In the genomic region with DNA sequence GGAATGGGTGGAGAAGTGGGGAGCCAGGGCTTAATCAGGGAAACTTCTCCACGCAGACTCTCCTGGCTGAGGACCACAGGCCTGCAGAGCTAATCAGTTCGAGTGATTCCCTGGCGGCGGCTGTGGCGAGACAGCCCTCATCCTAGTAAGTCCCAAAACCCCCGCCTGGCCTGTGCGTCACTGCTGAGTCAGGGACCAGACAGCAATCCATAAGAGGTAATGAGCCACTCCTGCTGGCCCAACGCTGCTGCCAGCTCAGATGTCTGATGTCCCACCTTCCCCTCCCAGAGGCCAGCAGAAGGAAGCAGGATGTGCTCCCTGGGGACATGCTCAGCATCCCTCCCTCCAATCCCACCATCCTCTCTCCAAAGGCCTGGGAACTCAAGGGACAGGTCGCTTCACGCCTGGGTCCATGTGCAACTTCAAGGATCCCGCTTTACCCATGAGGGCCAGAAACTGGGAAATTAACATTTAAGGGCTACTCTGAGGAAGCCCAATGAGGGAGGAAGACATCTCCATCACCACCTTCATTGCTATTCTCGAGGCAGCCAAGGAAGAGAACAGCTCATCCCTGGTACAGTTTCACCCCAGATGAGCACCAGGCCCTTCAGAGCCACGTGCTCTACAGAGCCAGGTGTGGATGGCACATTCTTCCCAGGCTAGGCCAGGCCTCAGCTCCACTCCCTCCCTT, we compare ENCODE assay signal across 11 cellular contexts. TPM values are rescaled to one million over a fixed set of nuclear protein-coding genes. Genes with fewer than 3 reads are reported as not detected.
DNase-seq lines count a peak whose midpoint lies in the region; ATAC-seq and TF ChIP-seq lines count a peak whose summit lies in the region.
"Had no signal": no experiment of that assay in that cellular context is flagged by ENCODE, and none has a peak within 500 bp of the region (broad histone marks: within the 10 kb centered on the region; RNA-seq: fewer than 3 reads in every experiment).

No MANE protein-coding gene starts in this region.

- H4K20me1 ChIP-seq in GM23248 (ENCODE audit: insufficient read depth) (no peaks in the 10 kb centered on the region), fibroblast of lung (ENCODE audit: control insufficient read depth, extremely low read depth, insufficient read depth, low read length) (no peaks in the 10 kb centered on the region), smooth muscle cell (ENCODE audit: low read depth) (peaks cover 71% of the 10 kb centered on the region)

- H3K27me3 Mint-ChIP-seq in stimulated activated naive CD8-positive, alpha-beta T cell treated with anti-CD3 and anti-CD28 coated beads, Interleukin-15, amount 100 ng/mL, for 72 hours = no peaks in the 10 kb centered on the region

- H3K4me3 ChIP-seq in GM23248 (0 out of 2 replicates have a peak overlapping the region, but pooled peaks have one; percentile 16), fibroblast of lung (replicated peaks in 1 of 4; ENCODE audit: control extremely low read depth in 1 of 4, insufficient read depth in 1 of 4, low read depth in 3 of 4, low read length in 4 of 4) (no peak overlapping the region), smooth muscle cell (no peak overlapping the region), esophagus muscularis mucosa (no peak overlapping the region)

- H3K27ac Mint-ChIP-seq in stimulated activated naive CD8-positive, alpha-beta T cell treated with anti-CD3 and anti-CD28 coated beads, Interleukin-15, amount 100 ng/mL, for 72 hours = no peak overlapping the region
- H3K27ac Mint-ChIP-seq: T-helper 1 cell treated with Interleukin-12 subunit alpha and Interleukin-12 subunit beta and Interleukin-4 antibody, amounts not matched to agents 30 μg/mL and 1 μg/mL, for 36 hours had no signal

- H3K9me2 ChIP-seq in GM23248 (ENCODE audit: insufficient read depth) = no peaks in the 10 kb centered on the region

- 23 to 30% methylated on average over 13 of the region's 13 CpGs for WGBS in GM23248 (ENCODE audit: low coverage in 1 of 2, low lambda C conversion rate in 2 of 2, missing lambda C conversion rate in 2 of 2), 2 experiments
- WGBS in smooth muscle cell (ENCODE audit: low lambda C conversion rate) = 52% methylated on average over 13 of the region's 13 CpGs
- WGBS in esophagus muscularis mucosa = 88% methylated on average over 12 of the region's 13 CpGs

- H3K27me3 ChIP-seq in GM23248 (replicated peaks; ENCODE audit: insufficient read depth) = no peaks in the 10 kb centered on the region
- no peaks in the 10 kb centered on the region for H3K27me3 ChIP-seq in fibroblast of lung (ENCODE audit: control insufficient read depth, insufficient read depth, low read length)
- no peaks in the 10 kb centered on the region for H3K27me3 ChIP-seq in smooth muscle cell (ENCODE audit: low read depth)
- no peaks in the 10 kb centered on the region for H3K27me3 ChIP-seq in esophagus muscularis mucosa

- no peaks in the 10 kb centered on the region for H3K9me3 Mint-ChIP-seq in stimulated activated naive CD8-positive, alpha-beta T cell treated with anti-CD3 and anti-CD28 coated beads, Interleukin-15, amount 100 ng/mL, for 72 hours
- H3K9me3 Mint-ChIP-seq: T-helper 1 cell treated with Interleukin-12 subunit alpha and Interleukin-12 subunit beta and Interleukin-4 antibody, amounts not matched to agents 30 μg/mL and 1 μg/mL, for 36 hours had no signal

- no peak for TF ChIP-seq EP300 in esophagus muscularis mucosa (IDR thresholded peaks at IDR 0.05)

- no peak overlapping the region for H2AFZ ChIP-seq in GM23248
- H2AFZ ChIP-seq in fibroblast of lung (ENCODE audit: low read length) = no peak overlapping the region
- H2AFZ ChIP-seq in smooth muscle cell (ENCODE audit: low read depth) = no peak overlapping the region

- H3K36me3 ChIP-seq in GM23248 (ENCODE audit: low read depth) (peaks cover 44% of the 10 kb centered on the region; the same call in 1 of the 2 replicates), fibroblast of lung (ENCODE audit: control insufficient read depth, insufficient read depth, low read length) (peaks cover 43% of the 10 kb centered on the region), smooth muscle cell (ENCODE audit: low read depth) (no peaks in the 10 kb centered on the region), esophagus muscularis mucosa (peaks cover 49 to 85% (median 78%) of the 10 kb centered on the region in 4 donors)

- peaks cover 65% of the 10 kb centered on the region for H3K4me1 ChIP-seq in GM23248 (ENCODE audit: insufficient read depth)
- H3K4me1 ChIP-seq in fibroblast of lung (ENCODE audit: control insufficient read depth, extremely low read depth, insufficient read depth, low read length) = peaks cover 56% of the 10 kb centered on the region
- peaks cover 24% of the 10 kb centered on the region for H3K4me1 ChIP-seq in smooth muscle cell (ENCODE audit: low read depth)
- H3K4me1 ChIP-seq in esophagus muscularis mucosa = peaks cover 0 to 19% (median 9%) of the 10 kb centered on the region in 4 donors

- H3K9ac ChIP-seq in GM23248 (peak overlapping the region; percentile 59), fibroblast of lung (ENCODE audit: insufficient read depth, low read length) (no peak overlapping the region), smooth muscle cell (ENCODE audit: low read depth) (peak overlapping the region; percentile 70)

- intact Hi-C loops in esophagus muscularis mucosa (cut with DNase I) = no loop called here

- H3K4me1 Mint-ChIP-seq in stimulated activated naive CD8-positive, alpha-beta T cell treated with anti-CD3 and anti-CD28 coated beads, Interleukin-15, amount 100 ng/mL, for 72 hours = peaks cover 31% of the 10 kb centered on the region

- H3K79me2 ChIP-seq in GM23248 (ENCODE audit: insufficient read depth) (peaks cover 86% of the 10 kb centered on the region), fibroblast of lung (ENCODE audit: control insufficient read depth, insufficient read depth, low read length) (peaks cover 53% of the 10 kb centered on the region), smooth muscle cell (ENCODE audit: low read depth) (peaks cover 62% of the 10 kb centered on the region)

- peak; percentile 76 for ATAC-seq in SK-N-SH treated with all-trans-retinoic acid at 6 μM for 48 hours
- no peak for ATAC-seq in stimulated activated naive CD8-positive, alpha-beta T cell treated with anti-CD3 and anti-CD28 coated beads, Interleukin-15, amount 100 ng/mL, for 72 hours

- no peaks in the 10 kb centered on the region for H3K9me3 ChIP-seq in GM23248 (ENCODE audit: low read depth)
- no peaks in the 10 kb centered on the region for H3K9me3 ChIP-seq in fibroblast of lung (ENCODE audit: control insufficient read depth, insufficient read depth, low read depth, low read length)
- no peaks in the 10 kb centered on the region for H3K9me3 ChIP-seq in smooth muscle cell (replicated peaks; ENCODE audit: low read depth)
- H3K9me3 ChIP-seq in esophagus muscularis mucosa = no peaks in the 10 kb centered on the region

- H3K4me2 ChIP-seq in GM23248 (ENCODE audit: unreplicated experiment) (peak overlapping the region; percentile 11), fibroblast of lung (ENCODE audit: extremely low read depth, insufficient read depth, low read length) (no peak overlapping the region), smooth muscle cell (no peak overlapping the region)

- no peak for TF ChIP-seq POLR2A in esophagus muscularis mucosa (IDR thresholded peaks at IDR 0.05; ENCODE audit: low read depth)

- peaks cover 64% of the 10 kb centered on the region for H3F3A ChIP-seq in GM23248 (ENCODE audit: insufficient read depth)
- H3F3A ChIP-seq in smooth muscle cell (ENCODE audit: low read depth) = peaks cover 24% of the 10 kb centered on the region

- TF ChIP-seq CTCF in fibroblast of lung (conservative IDR thresholded peaks at IDR 0.05 in 1 of 2, IDR thresholded peaks at IDR 0.05 in 1 of 2; ENCODE audit: low read depth in 1 of 2, low read length in 2 of 2) (no peak), smooth muscle cell (IDR thresholded peaks at IDR 0.05; ENCODE audit: borderline replicate concordance, insufficient read depth, poor library complexity, severe bottlenecking) (no peak), esophagus muscularis mucosa (IDR thresholded peaks at IDR 0.05) (no peak)

- H3K27ac ChIP-seq in GM23248 (peak overlapping the region; percentile 88), fibroblast of lung (ENCODE audit: insufficient read depth, low read length) (peak overlapping the region; percentile 60), smooth muscle cell (ENCODE audit: low read depth) (peak overlapping the region; percentile 97), esophagus muscularis mucosa (replicated peaks in 1 of 4) (no peak overlapping the region)

- in situ Hi-C loops in GM23248 (cut with MboI) = no loop called here

- DNase-seq in GM23248 (peak; percentile 99), fibroblast of lung (ENCODE audit: low read depth in 2 of 2) (peak; percentile 96 to 100), smooth muscle cell (lab: John Stamatoyannopoulos, UW; ENCODE audit: unreplicated experiment) (peak; percentile 52), esophagus muscularis mucosa (ENCODE audit: extremely low spot score) (no peak), NCI-H128 (lab: John Stamatoyannopoulos, UW; ENCODE audit: unreplicated experiment) (no peak)
- no peak for DNase-seq in stimulated activated naive CD8-positive, alpha-beta T cell treated with anti-CD3 and anti-CD28 coated beads, Interleukin-15, amount 100 ng/mL, for 72 hours
- DNase-seq: DND-41, head of caudate nucleus, NCI-H1417 had no signal

- H3K4me3 Mint-ChIP-seq in stimulated activated naive CD8-positive, alpha-beta T cell treated with anti-CD3 and anti-CD28 coated beads, Interleukin-15, amount 100 ng/mL, for 72 hours = no peak overlapping the region
- H3K4me3 Mint-ChIP-seq: T-helper 1 cell treated with Interleukin-12 subunit alpha and Interleukin-12 subunit beta and Interleukin-4 antibody, amounts not matched to agents 30 μg/mL and 1 μg/mL, for 36 hours had no signal

RNA-seq across cellular contexts. Expression of a gene that starts 7.9 kb away (rescaled TPM):
- total RNA-seq in GM23248 (2014; rRNA removed; shearing (Covaris generic)) = 139 and 144 TPM in 2 replicates
- polyA plus RNA-seq in GM23248 (2016; fragmentation: Nextera tagmentation; extraction: Ambion mirVana) (101 TPM in 2 replicates), fibroblast of lung (225 and 241 TPM in 2 replicates), smooth muscle cell (119 and 172 TPM in 2 replicates)
- total RNA-seq in fibroblast of lung (108 and 312 TPM in 2 replicates), smooth muscle cell (188 and 217 TPM in 2 replicates), esophagus muscularis mucosa (10 to 100 TPM; 52.3 to 87.7 (median 71.3) TPM)
- 183 and 200 TPM in 2 replicates for polyA plus RNA-seq in fibroblast of lung (2012)
- polyA minus RNA-seq in fibroblast of lung (ENCODE audit: low replicate concordance) = 503 and 557 TPM in 2 replicates

RNA-seq across cellular contexts. Expression of a gene that starts 19.6 kb away (rescaled TPM):
- total RNA-seq in GM23248 (2014; rRNA removed; shearing (Covaris generic)) = 0.25 and 0.54 TPM in 2 replicates
- polyA plus RNA-seq in GM23248 (2016; fragmentation: Nextera tagmentation; extraction: Ambion mirVana) = 0.81 and 1.4 TPM in 2 replicates
- total RNA-seq in fibroblast of lung = 0.99 and 1.3 TPM in 2 replicates
- polyA plus RNA-seq in fibroblast of lung = 0.36 and 0.50 TPM in 2 replicates
- polyA plus RNA-seq in fibroblast of lung (2012) = 0.50 and 0.80 TPM in 2 replicates
- not detected in 2 replicates for polyA minus RNA-seq in fibroblast of lung (ENCODE audit: low replicate concordance)
- 1.5 and 1.7 TPM in 2 replicates for total RNA-seq in smooth muscle cell
- polyA plus RNA-seq in smooth muscle cell = 3.2 and 3.9 TPM in 2 replicates
- 1 to 10 TPM in 2 of 4 donors, under 1 TPM in 2; 0.33 to 1.7 (median 1.1) TPM for total RNA-seq in esophagus muscularis mucosa

RNA-seq across cellular contexts. Expression of a gene that starts 45.6 kb away (rescaled TPM):
- 27.7 and 28.5 TPM in 2 replicates for total RNA-seq in GM23248 (2014; rRNA removed; shearing (Covaris generic))
- polyA plus RNA-seq in GM23248 (2016; fragmentation: Nextera tagmentation; extraction: Ambion mirVana) = 12.5 and 12.8 TPM in 2 replicates
- total RNA-seq in fibroblast of lung = 24.4 and 28.2 TPM in 2 replicates
- 8.1 and 8.7 TPM in 2 replicates for polyA plus RNA-seq in fibroblast of lung
- 1.8 and 2.3 TPM in 2 replicates for polyA plus RNA-seq in fibroblast of lung (2012)
- 6.4 and 12.2 TPM in 2 replicates for polyA minus RNA-seq in fibroblast of lung (ENCODE audit: low replicate concordance)
- total RNA-seq in smooth muscle cell = 23.8 and 29.2 TPM in 2 replicates
- polyA plus RNA-seq in smooth muscle cell = 7.9 and 10.0 TPM in 2 replicates
- 10 to 100 TPM; 12.4 to 24.2 (median 17.2) TPM for total RNA-seq in esophagus muscularis mucosa

RNA-seq across cellular contexts. Expression of a gene that starts 55.7 kb away (rescaled TPM):
- total RNA-seq in GM23248 (2014; rRNA removed; shearing (Covaris generic)) = 58.3 and 69.4 TPM in 2 replicates
- 103 and 107 TPM in 2 replicates for polyA plus RNA-seq in GM23248 (2016; fragmentation: Nextera tagmentation; extraction: Ambion mirVana)
- 50.6 and 60.4 TPM in 2 replicates for total RNA-seq in fibroblast of lung
- polyA plus RNA-seq in fibroblast of lung = 57.7 and 59.9 TPM in 2 replicates
- 84.1 and 95.5 TPM in 2 replicates for polyA plus RNA-seq in fibroblast of lung (2012)
- 390 and 485 TPM in 2 replicates for polyA minus RNA-seq in fibroblast of lung (ENCODE audit: low replicate concordance)
- total RNA-seq in smooth muscle cell = 28.5 and 34.7 TPM in 2 replicates
- 60.1 and 63.0 TPM in 2 replicates for polyA plus RNA-seq in smooth muscle cell
- total RNA-seq in esophagus muscularis mucosa = 100 to 1,000 TPM in 1 of 4 donors, 10 to 100 TPM in 3; 68.9 to 101 (median 78.5) TPM

Comparison
In these comparisons a context has a peak if more than half of its experiments do, and no peak if none do; other contexts are left out.
1. DNase-seq: peak in GM23248 (single experiment), fibroblast of lung (2 of 2) and smooth muscle cell (single experiment); none in esophagus muscularis mucosa (single experiment), stimulated activated naive CD8-positive, alpha-beta T cell treated with anti-CD3 and anti-CD28 coated beads, Interleukin-15, amount 100 ng/mL, for 72 hours (0 of 2) and NCI-H128 (single experiment).
2. H3K27ac ChIP-seq: peak in GM23248 (single experiment), fibroblast of lung (single experiment) and smooth muscle cell (single experiment); none in esophagus muscularis mucosa (0 of 4).